8 cellular contexts compared by ENCODE assay signal in the genomic region with DNA sequence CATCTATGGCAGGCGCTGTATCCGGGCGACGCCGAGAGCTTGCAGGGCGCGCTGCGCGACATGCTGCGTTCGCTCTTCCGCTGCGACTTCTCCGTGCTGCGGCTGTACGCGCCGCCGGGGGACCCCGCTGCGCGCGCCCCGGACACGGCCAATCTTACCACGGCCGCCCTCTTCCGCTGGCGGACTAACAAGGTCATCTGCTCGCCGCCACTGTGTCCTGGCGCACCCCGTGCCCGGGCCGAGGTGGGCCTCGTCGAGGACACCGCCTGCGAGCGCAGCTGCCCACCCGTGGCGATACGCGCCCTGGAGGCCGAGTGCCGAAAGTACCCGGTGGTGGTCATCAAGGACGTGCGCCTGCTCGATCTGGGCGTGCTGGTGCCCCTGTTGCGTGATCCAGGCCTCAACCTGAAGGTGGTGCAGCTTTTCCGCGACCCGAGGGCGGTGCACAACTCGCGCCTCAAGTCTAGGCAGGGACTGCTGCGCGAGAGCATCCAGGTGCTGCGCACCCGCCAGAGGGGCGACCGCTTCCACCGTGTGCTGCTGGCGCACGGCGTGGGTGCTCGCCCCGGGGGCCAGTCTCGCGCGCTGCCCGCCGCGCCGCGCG. TPM values are rescaled to one million over a fixed set of nuclear protein-coding genes. Genes with fewer than 3 reads are reported as not detected.
DNase-seq lines count a peak whose midpoint lies in the region; ATAC-seq and TF ChIP-seq lines count a peak whose summit lies in the region.

No MANE protein-coding gene starts in this region.

- H3K4me3 ChIP-seq in cardiac fibroblast (replicated peaks in 1 of 2; ENCODE audit: low read depth in 2 of 2, low read length in 2 of 2) (peak overlapping the region; percentile 55 to 70), lower lobe of right lung (peak overlapping the region; percentile 63), tibial nerve (peak overlapping the region; percentile 39 to 72 (median 62))

- POLR2A ChIA-PET in T-cell (lab: Charles Lee), result no interaction called here

- H3K4me1 ChIP-seq in lower lobe of right lung (no peaks in the 10 kb centered on the region), tibial nerve (peaks cover 0 to 17% (median 0%) of the 10 kb centered on the region in 4 donors)

- peak overlapping the region; percentile 76 to 79 (median 79) for H3K4me3 Mint-ChIP-seq in T-cell

- peak overlapping the region in 1 of 2 donors; percentile 55 for H3K27ac Mint-ChIP-seq in T-cell

- peaks cover 33 to 50% (median 43%) of the 10 kb centered on the region in 3 donors for H3K4me1 Mint-ChIP-seq in T-cell

- CTCF ChIA-PET in T-cell (lab: Charles Lee), result interaction anchor here (0.6 to 1.2 kb wide), 4 partner anchors 16 to 50 kb away, joined by 3 to 4 read pairs (median 3); no protein-coding TSS in a partner anchor

- H3K9me3 Mint-ChIP-seq in T-cell, result no peaks in the 10 kb centered on the region

- ATAC-seq in HG02885 (IDR thresholded peaks at IDR 0.05; ENCODE audit: poor library complexity, unreplicated experiment), result peak; percentile 8
- peak; percentile 25 to 36 (median 31) for ATAC-seq in T-cell (replicated peaks in 1 of 4)
- peak; percentile 9 to 20 for ATAC-seq in lower lobe of right lung

- peaks cover 0 to 5% of the 10 kb centered on the region in 2 donors for H3K27me3 Mint-ChIP-seq in T-cell

- 62% methylated on average over 76 of the region's 79 CpGs; no CpG with 5 or more reads in 1 of the 2 donors for WGBS in tibial nerve, 2 donors

- peaks cover 7% of the 10 kb centered on the region for H3K36me3 Mint-ChIP-seq in T-cell

- TF ChIP-seq CTCF in GM12874 (IDR thresholded peaks at IDR 0.05; ENCODE audit: insufficient read depth, low read depth, low read length) (0 out of 2 replicates have a peak, but pooled peaks have one; percentile 9), cardiac fibroblast (IDR thresholded peaks at IDR 0.05; ENCODE audit: low read depth, low read length) (no peak), lower lobe of right lung (IDR thresholded peaks at IDR 0.05) (no peak), tibial nerve (IDR thresholded peaks at IDR 0.05) (no peak)

- no peak for TF ChIP-seq EP300 in tibial nerve (IDR thresholded peaks at IDR 0.05)

- TF ChIP-seq POLR2A in tibial nerve (IDR thresholded peaks at IDR 0.05), result no peak

- H3K27me3 ChIP-seq in lower lobe of right lung (ENCODE audit: low read depth) (no peaks in the 10 kb centered on the region), tibial nerve (no peaks in the 10 kb centered on the region)

- no peaks in the 10 kb centered on the region for H3K9me3 ChIP-seq in lower lobe of right lung
- no peaks in the 10 kb centered on the region for H3K9me3 ChIP-seq in tibial nerve

- peak in 30 of 34 experiments; percentile 3 to 53 (median 17) for DNase-seq in T-cell
- DNase-seq in cardiac fibroblast (ENCODE audit: low read depth in 2 of 2), result peak; percentile 15 to 44
- peak; percentile 54 for DNase-seq in lower lobe of right lung
- no peak for DNase-seq in tibial nerve (ENCODE audit: low spot score in 2 of 2)
- DNase-seq in LoVo (ENCODE audit: low spot score), result no peak
- no peak for DNase-seq in middle frontal gyrus (ENCODE audit: extremely low spot score, low spot score)

- intact Hi-C loops in lower lobe of right lung (cut with DNase I), result no loop called here

- H3K36me3 ChIP-seq in lower lobe of right lung (no peaks in the 10 kb centered on the region), tibial nerve (no peaks in the 10 kb centered on the region)

- peak overlapping the region; percentile 62 for H3K27ac ChIP-seq in lower lobe of right lung
- H3K27ac ChIP-seq in tibial nerve, result peak overlapping the region in 2 of 4 donors; percentile 74 to 80

RNA-seq across cellular contexts. Expression of a gene that starts 0.9 kb away (rescaled TPM):
- 1 to 10 TPM; 3.3 to 8.0 (median 6.4) TPM for total RNA-seq in T-cell
- 7.4 TPM for total RNA-seq in lower lobe of right lung
- 100 to 1,000 TPM in 1 of 4 donors, 10 to 100 TPM in 3; 35.6 to 106 (median 72.9) TPM for total RNA-seq in tibial nerve

RNA-seq across cellular contexts. Expression of a gene that starts 29.2 kb away (rescaled TPM):
- total RNA-seq in T-cell (1 to 10 TPM; 3.2 to 5.5 (median 4.6) TPM), lower lobe of right lung (5.6 TPM), tibial nerve (10 to 100 TPM in 1 of 4 donors, 1 to 10 TPM in 3; 3.1 to 16.2 (median 4.6) TPM)

Comparison
In these comparisons a context has a peak if more than half of its experiments do, and no peak if none do; other contexts are left out.
1. DNase-seq: peak in T-cell (30 of 34), cardiac fibroblast (2 of 2) and lower lobe of right lung (single experiment); none in tibial nerve (0 of 2), LoVo (single experiment) and middle frontal gyrus (single experiment).
2. Peak in every context shown above with its lines, with median percentiles within 50 percentile points of each other: ATAC-seq and H3K4me3 ChIP-seq.